In genomic region chr13:113066142-113066455, GRCh38 we compare ENCODE assay signal across 1 cellular context.
TF ChIP-seq lines count a peak whose summit lies in the region.

No MANE protein-coding gene starts in this region.

TF ChIP-seq in HepG2, 621 proteins besides CTCF, POLR2A, EP300 and RAD21:
- TF ChIP-seq AGO2 (optimal IDR thresholded peaks at IDR 0.05; ENCODE audit: low read depth, low read length) (peak; percentile 0), HMG20B (CRISPR knock-in tag; conservative IDR thresholded peaks at IDR 0.05) (no peak)
TF ChIP-seq in HepG2: peak in this region for 1.
